Comparison of ENCODE assay signal across 8 cellular contexts in the genomic region with DNA sequence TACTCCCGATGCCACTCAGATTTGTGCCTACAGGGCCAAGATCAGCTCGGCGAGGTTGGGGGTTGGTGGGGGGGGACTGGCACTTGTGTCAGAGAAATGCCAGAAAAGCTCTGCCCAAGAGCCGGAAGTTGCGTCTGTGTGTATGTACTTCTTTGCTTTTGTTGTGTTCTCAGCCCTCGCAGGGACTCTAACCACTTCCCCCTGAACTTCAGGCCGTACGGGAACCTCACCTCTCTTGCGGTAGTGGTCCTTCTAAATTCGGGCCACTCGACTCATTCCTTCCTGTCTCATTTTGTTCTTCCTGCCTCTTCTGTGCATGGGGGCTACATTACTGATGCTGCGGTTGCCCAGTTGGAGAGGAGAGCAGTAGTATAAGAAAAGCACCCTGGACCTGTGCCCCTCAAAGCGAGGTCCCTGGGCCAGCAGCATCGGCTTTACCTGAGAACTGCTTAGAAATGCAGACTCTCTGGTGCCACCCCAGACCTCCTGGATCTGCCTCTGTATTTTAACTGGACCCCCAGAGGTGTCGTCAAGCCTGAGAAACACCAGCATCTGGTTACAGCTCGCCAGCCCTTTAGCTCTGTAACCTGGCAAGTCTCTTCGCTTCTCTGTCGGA.
A peak's percentile ranks its signal among the peaks of the same experiment; 100 is the strongest.
DNase-seq lines count a peak whose midpoint lies in the region; ATAC-seq lines count a peak whose summit lies in the region.

No MANE protein-coding gene starts in this region.

- peaks cover 22 to 40% of the 10 kb centered on the region in 2 donors for H3K4me1 ChIP-seq in naive thymus-derived CD4-positive, alpha-beta T cell (ENCODE audit: control insufficient read depth in 2 of 2, insufficient read depth in 2 of 2, low read length in 2 of 2)

- H3K36me3 Mint-ChIP-seq in naive thymus-derived CD4-positive, alpha-beta T cell: peaks cover 0 to 9% (median 0%) of the 10 kb centered on the region in 5 donors

- no peaks in the 10 kb centered on the region for H3K27me3 ChIP-seq in naive thymus-derived CD4-positive, alpha-beta T cell (ENCODE audit: control insufficient read depth in 2 of 2, insufficient read depth in 2 of 2, low read length in 2 of 2)

- H3K27me3 Mint-ChIP-seq in naive thymus-derived CD4-positive, alpha-beta T cell: peaks cover 0 to 2% (median 0%) of the 10 kb centered on the region in 5 donors

- H3K36me3 ChIP-seq in naive thymus-derived CD4-positive, alpha-beta T cell (ENCODE audit: control insufficient read depth in 2 of 3, insufficient read depth in 3 of 3, low read length in 3 of 3): no peaks in the 10 kb centered on the region

- POLR2A ChIA-PET in naive thymus-derived CD4-positive, alpha-beta T cell (lab: Charles Lee): interaction anchor here (0.8 to 3.1 kb wide), 4 partner anchors 19 to 154 kb away, joined by 3 to 11 read pairs (median 3); no protein-coding TSS in a partner anchor

- peaks cover 13 to 55% (median 46%) of the 10 kb centered on the region in 7 donors for H3K4me1 Mint-ChIP-seq in naive thymus-derived CD4-positive, alpha-beta T cell

- no peaks in the 10 kb centered on the region for H3K9me3 ChIP-seq in naive thymus-derived CD4-positive, alpha-beta T cell (ENCODE audit: control insufficient read depth in 2 of 3, low read length in 3 of 3)

- H3K27ac ChIP-seq in naive thymus-derived CD4-positive, alpha-beta T cell (ENCODE audit: low read depth, low read length): peak overlapping the region; percentile 66

- intact Hi-C loops in naive thymus-derived CD4-positive, alpha-beta T cell (cut with micrococcal nuclease): loop anchor here (1.0 to 5.0 kb wide), 4 partner anchors 24 to 146 kb away; no protein-coding TSS in a partner anchor

- peak overlapping the region; percentile 86 to 98 (median 93) for H3K27ac Mint-ChIP-seq in naive thymus-derived CD4-positive, alpha-beta T cell

- H3K4me3 Mint-ChIP-seq in naive thymus-derived CD4-positive, alpha-beta T cell: peak overlapping the region; percentile 55 to 88 (median 72)

- H3K9me3 Mint-ChIP-seq in naive thymus-derived CD4-positive, alpha-beta T cell: peaks cover 0 to 15% (median 2%) of the 10 kb centered on the region in 11 donors

- DNase-seq in GM19240 (ENCODE audit: insufficient read length, low spot score): peak; percentile 11
- DNase-seq in activated CD8-positive, alpha-beta memory T cell treated with anti-CD3 and anti-CD28 coated beads for 24 hours: peak; percentile 67
- peak; percentile 20 to 80 (median 66) for DNase-seq in naive thymus-derived CD4-positive, alpha-beta T cell
- no peak for DNase-seq in GOT3 (lab: John Stamatoyannopoulos, UW)
- DNase-seq in NCI-H1694 (lab: John Stamatoyannopoulos, UW): no peak
- no peak for DNase-seq in NCI-H1930 (lab: John Stamatoyannopoulos, UW)
- DNase-seq in islet precursor cell: no peak

- H3K4me3 ChIP-seq in naive thymus-derived CD4-positive, alpha-beta T cell (ENCODE audit: low read length): peak overlapping the region; percentile 22

- peak; percentile 86 for ATAC-seq in HG03342 (IDR thresholded peaks at IDR 0.05; ENCODE audit: unreplicated experiment)
- peak; percentile 93 for ATAC-seq in naive thymus-derived CD4-positive, alpha-beta T cell

- CTCF ChIA-PET in naive thymus-derived CD4-positive, alpha-beta T cell (lab: Charles Lee): interaction anchor here (0.6 to 1.3 kb wide), 2 partner anchors 32 to 202 kb away, joined by 3 read pairs; no protein-coding TSS in a partner anchor

Comparison
In these comparisons a context has a peak if more than half of its experiments do, and no peak if none do; other contexts are left out.
1. DNase-seq: peak in GM19240 (single experiment), activated CD8-positive, alpha-beta memory T cell treated with anti-CD3 and anti-CD28 coated beads for 24 hours (single experiment) and naive thymus-derived CD4-positive, alpha-beta T cell (9 of 9); none in GOT3 (single experiment), NCI-H1694 (single experiment), NCI-H1930 (0 of 2) and islet precursor cell (single experiment).